In genomic region chr16:24610421-24610765, GRCh38 we compare ENCODE assay signal across 8 cellular contexts.
DNase-seq lines count a peak whose midpoint lies in the region; ATAC-seq and TF ChIP-seq lines count a peak whose summit lies in the region.

No MANE protein-coding gene starts in this region.

- no peak for TF ChIP-seq POLR2A in tibial nerve (IDR thresholded peaks at IDR 0.05)
- no peak for TF ChIP-seq POLR2A in GM18505 (IDR thresholded peaks at IDR 0.05; ENCODE audit: borderline replicate concordance, extremely low read depth, insufficient read depth, insufficient read length)

- H3K4me3 Mint-ChIP-seq in memory B cell = peak overlapping the region; percentile 74

- H3K4me1 Mint-ChIP-seq in memory B cell = peaks cover 5% of the 10 kb centered on the region

- H3K79me2 ChIP-seq in ACC112 (ENCODE audit: control insufficient read depth, insufficient read depth, low read length, unreplicated experiment) = no peaks in the 10 kb centered on the region

- DNase-seq in memory B cell (ENCODE audit: low spot score in 2 of 2) = peak; percentile 3 to 19
- DNase-seq in tibial nerve (ENCODE audit: low spot score in 2 of 2) = peak in 1 of 2 donors; percentile 11
- DNase-seq in GF-D8 (lab: John Stamatoyannopoulos, UW) = no peak

- peak overlapping the region; percentile 93 for H2AFZ ChIP-seq in ACC112 (ENCODE audit: low read length, unreplicated experiment)

- no peaks in the 10 kb centered on the region for H3K9me3 Mint-ChIP-seq in memory B cell

- ATAC-seq in memory B cell (ENCODE audit: low read depth) (peak; percentile 51), HG03135 (IDR thresholded peaks at IDR 0.05; ENCODE audit: unreplicated experiment) (no peak), GM18505 (IDR thresholded peaks at IDR 0.05; ENCODE audit: unreplicated experiment) (no peak)

- peaks cover 8% of the 10 kb centered on the region; the same call in 1 of the 2 replicates for H3K27me3 ChIP-seq in ACC112 (ENCODE audit: insufficient read depth, low read length)
- H3K27me3 ChIP-seq in HUES64 (ENCODE audit: insufficient read depth, low read length) = peaks cover 36% of the 10 kb centered on the region
- peaks cover 15% of the 10 kb centered on the region for H3K27me3 ChIP-seq in ectodermal cell (ENCODE audit: control insufficient read depth, insufficient read depth, low read length, poor library complexity, severe bottlenecking)
- peaks cover 0 to 17% of the 10 kb centered on the region in 2 donors for H3K27me3 ChIP-seq in tibial nerve

- peak overlapping the region; percentile 42 for H3K27ac Mint-ChIP-seq in memory B cell

- no peaks in the 10 kb centered on the region for H3K36me3 Mint-ChIP-seq in memory B cell

- no peaks in the 10 kb centered on the region for H3K9me3 ChIP-seq in HUES64 (ENCODE audit: insufficient read depth, low read depth, low read length)
- no peaks in the 10 kb centered on the region for H3K9me3 ChIP-seq in ectodermal cell (ENCODE audit: control insufficient read depth, low read length)
- no peaks in the 10 kb centered on the region for H3K9me3 ChIP-seq in tibial nerve

- H3K27me3 Mint-ChIP-seq in memory B cell = peaks cover 26% of the 10 kb centered on the region

- no peaks in the 10 kb centered on the region for H3K36me3 ChIP-seq in ACC112 (ENCODE audit: insufficient read depth, low read length)
- no peaks in the 10 kb centered on the region for H3K36me3 ChIP-seq in HUES64 (ENCODE audit: insufficient read depth, low read length)
- no peaks in the 10 kb centered on the region for H3K36me3 ChIP-seq in ectodermal cell (ENCODE audit: control insufficient read depth, insufficient read depth, low read length)
- no peaks in the 10 kb centered on the region for H3K36me3 ChIP-seq in tibial nerve

- H3K27ac ChIP-seq in ACC112 (ENCODE audit: low read depth, low read length) = no peak overlapping the region
- H3K27ac ChIP-seq in HUES64 (ENCODE audit: low read depth, low read length) = no peak overlapping the region
- H3K27ac ChIP-seq in ectodermal cell (ENCODE audit: insufficient read depth, low read depth, low read length, poor library complexity, severe bottlenecking) = no peak overlapping the region
- no peak overlapping the region for H3K27ac ChIP-seq in tibial nerve

- H3K4me3 ChIP-seq in ACC112 (ENCODE audit: low read depth, low read length) = peak overlapping the region; percentile 52
- peak overlapping the region; percentile 79 for H3K4me3 ChIP-seq in HUES64 (ENCODE audit: low read length)
- H3K4me3 ChIP-seq in ectodermal cell (ENCODE audit: insufficient read depth, low read depth, low read length) = peak overlapping the region; percentile 44
- peak overlapping the region; percentile 6 to 39 (median 22) for H3K4me3 ChIP-seq in tibial nerve

- TF ChIP-seq EP300 in tibial nerve (IDR thresholded peaks at IDR 0.05) = no peak

- 2% methylated on average over 13 of the region's 13 CpGs for WGBS in HUES64
- WGBS in ectodermal cell, 2 experiments = 3 to 5% methylated on average over 13 of the region's 13 CpGs
- WGBS in tibial nerve, 2 donors = 4 to 5% methylated on average over 13 of the region's 13 CpGs

- H3K4me1 ChIP-seq in ACC112 (ENCODE audit: control insufficient read depth, insufficient read depth, low read length, unreplicated experiment) (peaks cover 8% of the 10 kb centered on the region), HUES64 (ENCODE audit: insufficient read depth, low read length) (0 out of 2 replicates have a peak, but pooled peaks cover 4% of the 10 kb centered on the region), ectodermal cell (ENCODE audit: control insufficient read depth, insufficient read depth, low read length) (no peaks in the 10 kb centered on the region), tibial nerve (peaks cover 0 to 14% (median 4%) of the 10 kb centered on the region in 4 donors)

- H3K9ac ChIP-seq in HUES64 (ENCODE audit: low read depth, low read length) = peak overlapping the region; percentile 72

- no peak for TF ChIP-seq CTCF in tibial nerve (IDR thresholded peaks at IDR 0.05)

Comparison
In these comparisons a context has a peak if more than half of its experiments do, and no peak if none do; other contexts are left out.
1. H3K4me3 ChIP-seq: peak in every context shown above with its lines; median percentile 79 in HUES64; 52 in ACC112; 44 in ectodermal cell; 22 in tibial nerve.